ENCODE assay signal across 17 cellular contexts in genomic region chr2:58757971-58758370, GRCh38.
"Had no signal": no experiment of that assay in that cellular context is flagged by ENCODE, and none has a peak within 500 bp of the region (broad histone marks: within the 10 kb centered on the region; RNA-seq: fewer than 3 reads in every experiment).

No MANE protein-coding gene starts in this region.

- H3K4me3 ChIP-seq: body of pancreas, sigmoid colon, suprapubic skin, upper lobe of right lung had no signal

- H3K9me3 Mint-ChIP-seq: activated CD8-positive, alpha-beta T cell treated with anti-CD3 and anti-CD28 coated beads for 36 hours; activated T-helper 1 cell treated with anti-CD3 and anti-CD28 coated beads, Interleukin-12 subunit alpha, Interleukin-12 subunit beta, Interleukin-2, Interleukin-4 antibody, amounts not matched to agents 30 ng/mL and 10 ng/mL and 1 ng/mL, durations not matched to agents 14 hours and 24 hours and 36 hours had no signal

- H3K4me3 Mint-ChIP-seq: activated CD8-positive, alpha-beta T cell treated with anti-CD3 and anti-CD28 coated beads for 36 hours; activated T-helper 1 cell treated with anti-CD3 and anti-CD28 coated beads, Interleukin-12 subunit alpha, Interleukin-12 subunit beta, Interleukin-2, Interleukin-4 antibody, amounts not matched to agents 30 ng/mL and 10 ng/mL and 1 ng/mL, durations not matched to agents 14 hours and 24 hours and 36 hours had no signal

- H3K4me1 ChIP-seq: body of pancreas, sigmoid colon, suprapubic skin, upper lobe of right lung had no signal

- ATAC-seq: activated CD8-positive, alpha-beta T cell treated with anti-CD3 and anti-CD28 coated beads for 36 hours; body of pancreas; stimulated activated naive CD8-positive, alpha-beta T cell treated with anti-CD3 and anti-CD28 coated beads, Interleukin-15, Interleukin-2, amounts not matched to agents 100 U/mL and 50 U/mL, for 24 hours; upper lobe of right lung had no signal

- H3K9me3 ChIP-seq: body of pancreas, sigmoid colon, suprapubic skin, upper lobe of right lung had no signal

- H3K27ac Mint-ChIP-seq: activated CD8-positive, alpha-beta T cell treated with anti-CD3 and anti-CD28 coated beads for 36 hours; activated T-helper 1 cell treated with anti-CD3 and anti-CD28 coated beads, Interleukin-12 subunit alpha, Interleukin-12 subunit beta, Interleukin-2, Interleukin-4 antibody, amounts not matched to agents 30 ng/mL and 10 ng/mL and 1 ng/mL, durations not matched to agents 14 hours and 24 hours and 36 hours had no signal

- H3K36me3 ChIP-seq: sigmoid colon, suprapubic skin, upper lobe of right lung, WERI-Rb-1 had no signal

- H3K27me3 ChIP-seq: body of pancreas, sigmoid colon, suprapubic skin, upper lobe of right lung had no signal

- H3K27ac ChIP-seq: body of pancreas, epithelial cell of prostate, sigmoid colon, suprapubic skin, upper lobe of right lung, WERI-Rb-1 had no signal

- DNase-seq: activated CD4-positive, alpha-beta T cell treated with anti-CD3 and anti-CD28 coated beads for 4 hours; activated CD8-positive, alpha-beta memory T cell treated with anti-CD3 and anti-CD28 coated beads, Interleukin-2, amount 50 U/mL, for 48 hours; activated CD8-positive, alpha-beta T cell treated with anti-CD3 and anti-CD28 coated beads for 36 hours; activated naive CD4-positive, alpha-beta T cell treated with anti-CD3 and anti-CD28 coated beads, Interleukin-2, amount 50 U/mL, for 16 hours; amniotic stem cell; body of pancreas; central memory CD4-positive, alpha-beta T cell; effector memory CD4-positive, alpha-beta T cell; hippocampal formation; sigmoid colon; stimulated activated CD4-positive, alpha-beta T cell treated with anti-CD3 and anti-CD28 coated beads, Interleukin-12 subunit alpha, Interleukin-12 subunit beta, amount 100 ng/mL, for 4 hours; stimulated activated naive CD8-positive, alpha-beta T cell treated with anti-CD3 and anti-CD28 coated beads, Interleukin-15, Interleukin-2, amounts not matched to agents 100 U/mL and 50 U/mL, for 24 hours; upper lobe of right lung; WERI-Rb-1 had no signal
